In genomic region chr2:37653093-37653492, GRCh38 we compare ENCODE assay signal across 10 cellular contexts. TPM values are rescaled to one million over a fixed set of nuclear protein-coding genes. Genes with fewer than 3 reads are reported as not detected.
DNase-seq lines count a peak whose midpoint lies in the region; ATAC-seq and TF ChIP-seq lines count a peak whose summit lies in the region.
"Had no signal": no experiment of that assay in that cellular context is flagged by ENCODE, and none has a peak within 500 bp of the region (broad histone marks: within the 10 kb centered on the region; RNA-seq: fewer than 3 reads in every experiment).

No MANE protein-coding gene starts in this region.

- ATAC-seq in activated B cell treated with CpG ODN at 0.5 μM for 24 hours (ENCODE audit: low read depth) = peak; percentile 5
- no peak for ATAC-seq in left lung
- no peak for ATAC-seq in stimulated activated memory B cell treated with anti-CD40 and anti-IgM and Interleukin-4, amounts not matched to agents 10 μg/mL and 1 μg/mL and 100 μg/mL, for 72 hours

- intact Hi-C loops in activated B cell treated with CpG ODN at 0.5 μM for 24 hours (cut with micrococcal nuclease) (loop anchor here (1.0 to 5.0 kb wide), 5 partner anchors 8 to 1469 kb away; partner anchors contain the start of gene SOS1), left lung (cut with DNase I) (no loop called here)

- no peak overlapping the region for H3K4me3 ChIP-seq in left lung

- H3K9me3 ChIP-seq in left lung = no peaks in the 10 kb centered on the region

- peaks cover 0 to 8% of the 10 kb centered on the region in 2 donors for H3K36me3 ChIP-seq in left lung

- no peaks in the 10 kb centered on the region for H3K27me3 ChIP-seq in left lung

- H3K27ac ChIP-seq in left lung = peak overlapping the region; percentile 24 to 88

- POLR2A ChIA-PET in activated B cell treated with CpG ODN at 0.5 μM for 24 hours (lab: Charles Lee) = interaction anchor here (0.6 to 8.1 kb wide), 16 partner anchors 9 to 264 kb away, joined by 3 to 106 read pairs (median 6); partner anchors contain the start of gene CDC42EP3

- H3K27ac Mint-ChIP-seq in activated B cell treated with CpG ODN at 0.5 μM for 24 hours = peak overlapping the region; percentile 78
- H3K27ac Mint-ChIP-seq in stimulated activated memory B cell treated with anti-CD40 and anti-IgM and Interleukin-4, amounts not matched to agents 10 μg/mL and 1 μg/mL and 100 μg/mL, for 72 hours = peak overlapping the region; percentile 97

- no peaks in the 10 kb centered on the region for H3K27me3 Mint-ChIP-seq in activated B cell treated with CpG ODN at 0.5 μM for 24 hours
- no peaks in the 10 kb centered on the region for H3K27me3 Mint-ChIP-seq in stimulated activated memory B cell treated with anti-CD40 and anti-IgM and Interleukin-4, amounts not matched to agents 10 μg/mL and 1 μg/mL and 100 μg/mL, for 72 hours

- CTCF ChIA-PET in activated B cell treated with CpG ODN at 0.5 μM for 24 hours (lab: Charles Lee) = interaction anchor here (0.9 to 1.2 kb wide), 3 partner anchors 13 to 180 kb away, joined by 3 read pairs; no protein-coding TSS in a partner anchor

- no peak for TF ChIP-seq CTCF in activated B cell treated with CpG ODN at 0.5 μM for 24 hours (IDR thresholded peaks at IDR 0.05)
- no peak for TF ChIP-seq CTCF in left lung (IDR thresholded peaks at IDR 0.05)

- H3K4me1 ChIP-seq in left lung = peaks cover 44 to 100% of the 10 kb centered on the region in 2 donors

- DNase-seq in NCI-H2171 treated with DMSO at 0.1 percent for 48 hours (lab: John Stamatoyannopoulos, UW) (peak; percentile 19), NCI-H2171 (lab: John Stamatoyannopoulos, UW) (no peak), activated B cell treated with CpG ODN at 0.5 μM for 24 hours (no peak), left lung (no peak), HUDEP-2 (lab: John Stamatoyannopoulos, UW; ENCODE audit: unreplicated experiment in 76 of 76) (no peak), DMS153 treated with DMSO at 0.1 percent for 48 hours (lab: John Stamatoyannopoulos, UW; ENCODE audit: unreplicated experiment) (no peak), NCI-H2081 (lab: John Stamatoyannopoulos, UW) (no peak)
- DNase-seq: 8988T; stimulated activated CD4-positive, alpha-beta T cell treated with anti-CD3 and anti-CD28 coated beads, Interleukin-4, amount 100 ng/mL, for 1 hour had no signal

- peaks cover 16% of the 10 kb centered on the region for H3K36me3 Mint-ChIP-seq in activated B cell treated with CpG ODN at 0.5 μM for 24 hours (ENCODE audit: low read depth)
- peaks cover 3% of the 10 kb centered on the region for H3K36me3 Mint-ChIP-seq in stimulated activated memory B cell treated with anti-CD40 and anti-IgM and Interleukin-4, amounts not matched to agents 10 μg/mL and 1 μg/mL and 100 μg/mL, for 72 hours

- H3K4me3 Mint-ChIP-seq in activated B cell treated with CpG ODN at 0.5 μM for 24 hours = peak overlapping the region; percentile 57
- peak overlapping the region; percentile 61 for H3K4me3 Mint-ChIP-seq in stimulated activated memory B cell treated with anti-CD40 and anti-IgM and Interleukin-4, amounts not matched to agents 10 μg/mL and 1 μg/mL and 100 μg/mL, for 72 hours

- H3K9me3 Mint-ChIP-seq in activated B cell treated with CpG ODN at 0.5 μM for 24 hours = no peaks in the 10 kb centered on the region
- H3K9me3 Mint-ChIP-seq in stimulated activated memory B cell treated with anti-CD40 and anti-IgM and Interleukin-4, amounts not matched to agents 10 μg/mL and 1 μg/mL and 100 μg/mL, for 72 hours = no peaks in the 10 kb centered on the region

- peaks cover 95% of the 10 kb centered on the region for H3K4me1 Mint-ChIP-seq in activated B cell treated with CpG ODN at 0.5 μM for 24 hours
- H3K4me1 Mint-ChIP-seq in stimulated activated memory B cell treated with anti-CD40 and anti-IgM and Interleukin-4, amounts not matched to agents 10 μg/mL and 1 μg/mL and 100 μg/mL, for 72 hours = peaks cover 97% of the 10 kb centered on the region

RNA-seq across cellular contexts. Expression of gene CDC42EP3, which starts 18.3 kb away (rescaled TPM):
- total RNA-seq in activated B cell treated with CpG ODN at 0.5 μM for 24 hours (33.2 and 33.3 TPM in 2 replicates), left lung (10 to 100 TPM; 37.7 to 53.8 TPM)
